ENCODE assay signal across 23 cellular contexts in the genomic region with DNA sequence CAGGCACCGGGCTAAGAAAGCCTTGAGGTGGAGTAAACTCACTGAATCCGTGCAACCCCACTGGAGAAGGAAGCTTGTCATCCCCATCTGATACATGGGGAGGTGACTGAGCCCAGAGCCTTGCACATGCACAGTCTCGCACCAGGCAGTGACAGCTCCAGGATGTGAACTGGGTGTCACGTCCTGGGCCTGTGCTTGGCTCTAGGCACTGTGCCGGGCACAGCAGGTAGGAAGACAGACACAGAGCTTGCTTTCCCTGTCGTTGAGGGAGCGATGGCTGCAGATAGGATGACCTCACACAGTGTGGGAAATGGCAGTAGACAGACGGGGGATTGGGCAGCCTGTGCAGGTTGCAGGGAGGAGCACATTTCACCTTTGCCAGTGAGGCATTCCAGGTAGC. TPM values are rescaled to one million over a fixed set of nuclear protein-coding genes. Genes with fewer than 3 reads are reported as not detected.
A peak's percentile ranks its signal among the peaks of the same experiment; 100 is the strongest.
DNase-seq lines count a peak whose midpoint lies in the region; ATAC-seq and TF ChIP-seq lines count a peak whose summit lies in the region.
"Had no signal": no experiment of that assay in that cellular context is flagged by ENCODE, and none has a peak within 500 bp of the region (broad histone marks: within the 10 kb centered on the region; RNA-seq: fewer than 3 reads in every experiment).

No MANE protein-coding gene starts in this region.

- intact Hi-C loops in posterior vena cava (cut with DNase I) = no loop called here
- intact Hi-C loops in vagina (cut with DNase I) = no loop called here

- no peak overlapping the region for H3K4me3 ChIP-seq in BLaER1
- no peak overlapping the region for H3K4me3 ChIP-seq in vagina
- H3K4me3 ChIP-seq: esophagus squamous epithelium, hepatocyte, upper lobe of left lung had no signal

- no peak for TF ChIP-seq POLR2A in vagina (IDR thresholded peaks at IDR 0.05)

- H3K36me3 ChIP-seq in BLaER1 (no peaks in the 10 kb centered on the region), vagina (no peaks in the 10 kb centered on the region)
- H3K36me3 ChIP-seq: brain microvascular endothelial cell, esophagus squamous epithelium, upper lobe of left lung had no signal

- TF ChIP-seq CTCF in vagina (IDR thresholded peaks at IDR 0.05) = no peak

- DNase-seq in G401 (ENCODE audit: low spot score) (peak; percentile 82), posterior vena cava (ENCODE audit: low spot score) (peak; percentile 66), vagina (ENCODE audit: extremely low spot score in 2 of 2) (no peak), NCI-H2081 (lab: John Stamatoyannopoulos, UW) (no peak), NOMO-1 treated with DMSO at 0.1 percent for 48 hours (lab: John Stamatoyannopoulos, UW; ENCODE audit: unreplicated experiment) (no peak)
- DNase-seq: activated CD8-positive, alpha-beta T cell treated with anti-CD3 and anti-CD28 coated beads, Interleukin-2, amount 10 ng/mL, durations not matched to agents 7 days and 5 days; activated T-cell treated with anti-CD3 and anti-CD28 coated beads, Interleukin-2, amount 50 U/mL, for 1 hour; brain microvascular endothelial cell; DMS79 treated with DMSO at 0.1 percent for 48 hours; esophagus squamous epithelium; naive B cell; NCI-H1105; NCI-H1930; NCI-H69; stimulated activated CD4-positive, alpha-beta T cell treated with anti-CD3 and anti-CD28 coated beads, Interleukin-4, amount 100 ng/mL, for 1 hour; T-helper 1 cell had no signal

- peak overlapping the region; percentile 49; the same call in 1 of the 2 replicates for H3K4me2 ChIP-seq in BLaER1
- H3K4me2 ChIP-seq: hepatocyte had no signal

- in situ Hi-C loops in G401 (cut with HindIII; ENCODE audit: low sequenced_read_pairs) = no loop called here

- ATAC-seq in esophagus mucosa = peak; percentile 51
- ATAC-seq: activated CD8-positive, alpha-beta T cell treated with anti-CD3 and anti-CD28 coated beads, Interleukin-2, amount 10 ng/mL, durations not matched to agents 7 days and 5 days had no signal

- no peaks in the 10 kb centered on the region for H3K27me3 ChIP-seq in BLaER1
- no peaks in the 10 kb centered on the region for H3K27me3 ChIP-seq in vagina
- H3K27me3 ChIP-seq: brain microvascular endothelial cell, upper lobe of left lung had no signal

- no peaks in the 10 kb centered on the region for H3K9me3 ChIP-seq in BLaER1
- H3K9me3 ChIP-seq in vagina = no peaks in the 10 kb centered on the region
- H3K9me3 ChIP-seq: Caco-2, esophagus squamous epithelium, upper lobe of left lung had no signal

- H3K4me1 ChIP-seq in BLaER1 (peaks cover 36% of the 10 kb centered on the region), vagina (no peaks in the 10 kb centered on the region)
- H3K4me1 ChIP-seq: Caco-2, upper lobe of left lung had no signal

- no peak overlapping the region for H3K9ac ChIP-seq in BLaER1

- H3K27ac ChIP-seq in BLaER1 (no peak overlapping the region), vagina (no peak overlapping the region)
- H3K27ac ChIP-seq: brain microvascular endothelial cell, C4-2B, esophagus squamous epithelium, hepatocyte, upper lobe of left lung had no signal

- H4K20me1 ChIP-seq in BLaER1 = no peaks in the 10 kb centered on the region

RNA-seq across cellular contexts. Expression of a gene that starts 12.2 kb away (rescaled TPM):
- total RNA-seq in G401 (2014; rRNA removed; shearing (Covaris generic)) = not detected in 2 replicates
- total RNA-seq in esophagus mucosa = 0.24 TPM
- under 1 TPM; 0.29 to 0.42 TPM for total RNA-seq in posterior vena cava
- 0.25 TPM for total RNA-seq in vagina
- total RNA-seq: activated CD8-positive, alpha-beta T cell treated with anti-CD3 and anti-CD28 coated beads, Interleukin-2, amount 10 ng/mL, durations not matched to agents 7 days and 5 days; Caco-2; SK-MEL-5 had no signal

Comparison
In these comparisons a context has a peak if more than half of its experiments do, and no peak if none do; other contexts are left out.
1. DNase-seq: peak in G401 (single experiment) and posterior vena cava (single experiment); none in vagina (0 of 2), NCI-H2081 (0 of 2) and NOMO-1 treated with DMSO at 0.1 percent for 48 hours (single experiment).